In the genomic region with DNA sequence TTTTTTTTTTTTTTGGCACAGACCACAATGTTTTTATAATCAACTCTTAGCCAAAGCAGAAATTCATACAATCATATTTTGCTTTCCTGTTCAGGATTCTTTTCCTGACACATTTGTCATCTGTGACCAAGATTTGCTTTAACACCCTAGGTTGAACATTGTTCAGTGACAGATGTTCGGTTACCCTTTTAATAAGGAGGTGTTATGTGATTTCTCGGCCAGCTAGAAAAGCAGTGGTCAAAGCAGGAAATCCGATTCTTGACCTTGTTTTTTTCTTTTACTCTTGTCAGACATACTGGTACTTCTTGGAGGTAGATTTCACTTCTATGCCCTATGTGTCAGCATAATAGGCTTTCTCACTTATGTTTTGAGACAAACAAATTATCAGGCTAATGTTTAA, we compare ENCODE assay signal across 31 cellular contexts.
DNase-seq lines count a peak whose midpoint lies in the region; ATAC-seq, FAIRE-seq and TF ChIP-seq lines count a peak whose summit lies in the region.
"Had no signal": no experiment of that assay in that cellular context is flagged by ENCODE, and none has a peak within 500 bp of the region (broad histone marks: within the 10 kb centered on the region; RNA-seq: fewer than 3 reads in every experiment).

No MANE protein-coding gene starts in this region.

- H3K4me2 ChIP-seq in endothelial cell of umbilical vein (ENCODE audit: insufficient read depth, low read length) = peak overlapping the region; percentile 48
- H3K4me2 ChIP-seq: BLaER1 had no signal

- DNase-seq in LHCN-M2 (ENCODE audit: low read depth) (peak; percentile 50), endothelial cell of umbilical vein (ENCODE audit: low read depth, low spot score) (peak; percentile 73), osteocyte (ENCODE audit: extremely low spot score, unreplicated experiment) (no peak), GM19240 (ENCODE audit: insufficient read length, low spot score) (no peak), NCI-H1105 treated with DMSO at 0.1 percent for 48 hours (lab: John Stamatoyannopoulos, UW) (no peak)
- DNase-seq: activated CD4-positive, alpha-beta T cell treated with anti-CD3 and anti-CD28 coated beads for 4 hours; activated CD8-positive, alpha-beta memory T cell treated with anti-CD3 and anti-CD28 coated beads for 24 hours; activated T-cell treated with anti-CD3 and anti-CD28 coated beads for 4 hours; cortex of kidney; effector memory CD8-positive, alpha-beta T cell; foreskin fibroblast; heart left ventricle; Karpas-422; kidney; left ventricle myocardium superior; naive thymus-derived CD4-positive, alpha-beta T cell; NCI-H1694; NCI-H446 treated with DMSO at 0.1 percent for 48 hours; NCI-H82; nucleus accumbens; RPMI8226; T-helper 9 cell; transverse colon had no signal

- no peak for TF ChIP-seq POLR2A in endothelial cell of umbilical vein (IDR thresholded peaks at IDR 0.05; ENCODE audit: low read depth, low read length)

- no peak overlapping the region for H3K9ac ChIP-seq in endothelial cell of umbilical vein (replicated peaks; ENCODE audit: extremely low read depth, insufficient read depth, low read length)
- H3K9ac ChIP-seq: BLaER1 had no signal

- peak overlapping the region; percentile 65 for H3K27ac Mint-ChIP-seq in osteocyte (ENCODE audit: unreplicated experiment)
- H3K27ac Mint-ChIP-seq: activated naive CD4-positive, alpha-beta T cell treated with anti-CD3 and anti-CD28 coated beads, Interleukin-2, amount 50 U/mL, for 72 hours; effector memory CD8-positive, alpha-beta T cell; naive thymus-derived CD4-positive, alpha-beta T cell; stimulated activated memory B cell treated with anti-CD40 and anti-IgM and Interleukin-4, amounts not matched to agents 10 μg/mL and 1 μg/mL and 100 μg/mL, for 72 hours had no signal

- peaks cover 20% of the 10 kb centered on the region for H3K4me1 ChIP-seq in endothelial cell of umbilical vein (ENCODE audit: control insufficient read depth, extremely low read depth, insufficient read depth, low read length)
- H3K4me1 ChIP-seq: BLaER1, transverse colon had no signal

- H3K4me3 Mint-ChIP-seq in osteocyte (ENCODE audit: unreplicated experiment) = no peak overlapping the region
- H3K4me3 Mint-ChIP-seq: effector memory CD8-positive, alpha-beta T cell; naive thymus-derived CD4-positive, alpha-beta T cell; stimulated activated memory B cell treated with anti-CD40 and anti-IgM and Interleukin-4, amounts not matched to agents 10 μg/mL and 1 μg/mL and 100 μg/mL, for 72 hours had no signal

- no peaks in the 10 kb centered on the region for H4K20me1 ChIP-seq in endothelial cell of umbilical vein (replicated peaks; ENCODE audit: control insufficient read depth, extremely low read depth, insufficient read depth, low read length)
- H4K20me1 ChIP-seq: BLaER1 had no signal

- H3K4me1 Mint-ChIP-seq in osteocyte (ENCODE audit: unreplicated experiment) = peaks cover 31% of the 10 kb centered on the region
- H3K4me1 Mint-ChIP-seq: stimulated activated memory B cell treated with anti-CD40 and anti-IgM and Interleukin-4, amounts not matched to agents 10 μg/mL and 1 μg/mL and 100 μg/mL, for 72 hours had no signal

- H3K36me3 Mint-ChIP-seq in osteocyte (ENCODE audit: unreplicated experiment) = no peaks in the 10 kb centered on the region
- H3K36me3 Mint-ChIP-seq: naive thymus-derived CD4-positive, alpha-beta T cell; stimulated activated memory B cell treated with anti-CD40 and anti-IgM and Interleukin-4, amounts not matched to agents 10 μg/mL and 1 μg/mL and 100 μg/mL, for 72 hours had no signal

- H3K27me3 Mint-ChIP-seq in osteocyte (ENCODE audit: unreplicated experiment) = no peaks in the 10 kb centered on the region
- H3K27me3 Mint-ChIP-seq: effector memory CD8-positive, alpha-beta T cell; stimulated activated memory B cell treated with anti-CD40 and anti-IgM and Interleukin-4, amounts not matched to agents 10 μg/mL and 1 μg/mL and 100 μg/mL, for 72 hours had no signal

- H3K9me3 Mint-ChIP-seq in osteocyte (ENCODE audit: unreplicated experiment) = no peaks in the 10 kb centered on the region
- H3K9me3 Mint-ChIP-seq: stimulated activated memory B cell treated with anti-CD40 and anti-IgM and Interleukin-4, amounts not matched to agents 10 μg/mL and 1 μg/mL and 100 μg/mL, for 72 hours had no signal

- intact Hi-C loops in endothelial cell of umbilical vein (cut with micrococcal nuclease) = no loop called here

- ATAC-seq in GM19025 (IDR thresholded peaks at IDR 0.05; ENCODE audit: low read depth, unreplicated experiment) (peak; percentile 76), GM21619 (IDR thresholded peaks at IDR 0.05; ENCODE audit: unreplicated experiment) (no peak)
- ATAC-seq: activated naive CD4-positive, alpha-beta T cell treated with anti-CD3 and anti-CD28 coated beads, Interleukin-2, amount 50 U/mL, for 72 hours; effector memory CD8-positive, alpha-beta T cell; heart left ventricle; left ventricle myocardium superior; naive thymus-derived CD4-positive, alpha-beta T cell; stimulated activated memory B cell treated with anti-CD40 and anti-IgM and Interleukin-4, amounts not matched to agents 10 μg/mL and 1 μg/mL and 100 μg/mL, for 72 hours had no signal

- H3K36me3 ChIP-seq in endothelial cell of umbilical vein (ENCODE audit: control insufficient read depth in 2 of 2, extremely low read depth in 1 of 2, insufficient read depth in 2 of 2, low read length in 2 of 2) = no peaks in the 10 kb centered on the region
- H3K36me3 ChIP-seq: BLaER1, cardiac muscle cell, heart left ventricle, SJSA1, transverse colon had no signal

- peak overlapping the region; percentile 42 for H2AFZ ChIP-seq in endothelial cell of umbilical vein (ENCODE audit: low read depth, low read length)

- H3K9me1 ChIP-seq in endothelial cell of umbilical vein (replicated peaks; ENCODE audit: control insufficient read depth, extremely low read depth, insufficient read depth, low read length) = no peaks in the 10 kb centered on the region

- TF ChIP-seq CTCF in endothelial cell of umbilical vein (IDR thresholded peaks at IDR 0.05; ENCODE audit: extremely low read depth in 1 of 2, insufficient read depth in 1 of 2, low read depth in 1 of 2, low read length in 2 of 2) (no peak), osteocyte (IDR thresholded peaks at IDR 0.05) (no peak)

- no TSS peak for BruUV-seq in endothelial cell of umbilical vein (replicated peaks; lab: Mats Ljungman, UMichigan)

- POLR2A ChIA-PET in endothelial cell of umbilical vein (lab: Charles Lee) = no interaction called here

- no peak overlapping the region for H3K4me3 ChIP-seq in endothelial cell of umbilical vein (replicated peaks in 1 of 3; ENCODE audit: insufficient read depth in 1 of 3, low read depth in 1 of 3, low read length in 3 of 3)
- H3K4me3 ChIP-seq: BLaER1, cardiac muscle cell, heart left ventricle, SJSA1, transverse colon had no signal

- CTCF ChIA-PET in endothelial cell of umbilical vein (lab: Charles Lee) = interaction anchor here (1.3 to 3.2 kb wide), 5 partner anchors 15 to 643 kb away, joined by 4 to 11 read pairs (median 4); no protein-coding TSS in a partner anchor

- H3K27me3 ChIP-seq in endothelial cell of umbilical vein (ENCODE audit: control insufficient read depth in 2 of 2, insufficient read depth in 2 of 2, low read length in 2 of 2) = no peaks in the 10 kb centered on the region
- H3K27me3 ChIP-seq: BLaER1, cardiac muscle cell, heart left ventricle, SJSA1, transverse colon had no signal

- H3K9me3 ChIP-seq in endothelial cell of umbilical vein (replicated peaks; ENCODE audit: control insufficient read depth, insufficient read depth, low read length) = no peaks in the 10 kb centered on the region
- H3K9me3 ChIP-seq: BLaER1, SJSA1, transverse colon had no signal

- dilution Hi-C loops in endothelial cell of umbilical vein (cut with MboI; ENCODE audit: extremely low pct_ligation_motif_present, low sequenced_read_pairs) = no loop called here

- no peak overlapping the region for H3K27ac ChIP-seq in endothelial cell of umbilical vein (ENCODE audit: insufficient read depth, low read depth, low read length)
- H3K27ac ChIP-seq: BLaER1, cardiac muscle cell, heart left ventricle, SJSA1, transverse colon, VCaP had no signal

- peak; percentile 79 for FAIRE-seq in endothelial cell of umbilical vein (lab: Jason Lieb, UNC)
- FAIRE-seq: kidney had no signal

- H3K79me2 ChIP-seq in endothelial cell of umbilical vein (ENCODE audit: control insufficient read depth, insufficient read depth, low read length) = no peaks in the 10 kb centered on the region

TF ChIP-seq in endothelial cell of umbilical vein, 7 proteins besides CTCF, POLR2A, EP300 and RAD21:
- TF ChIP-seq GATA2 (IDR thresholded peaks at IDR 0.05; ENCODE audit: insufficient read depth, insufficient read length, low read depth, low read length) (no peak), JUN (IDR thresholded peaks at IDR 0.05; ENCODE audit: borderline replicate concordance, insufficient read depth, insufficient read length, low read depth) (no peak), MAX (IDR thresholded peaks at IDR 0.05; ENCODE audit: insufficient read depth, insufficient read length) (no peak), MYC (IDR thresholded peaks at IDR 0.05; ENCODE audit: low read depth, low read length) (no peak), EZH2 (IDR thresholded peaks at IDR 0.05; ENCODE audit: borderline replicate concordance, low read depth, low read length, severe bottlenecking) (no peak), POLR2AphosphoS5 (IDR thresholded peaks at IDR 0.05; ENCODE audit: insufficient read depth, low read depth, low read length) (no peak), FOS (IDR thresholded peaks at IDR 0.05; ENCODE audit: borderline replicate concordance, insufficient read depth, low read length) (no peak)
TF ChIP-seq in endothelial cell of umbilical vein: peak in this region for 0.

Comparison
In these comparisons a context has a peak if more than half of its experiments do, and no peak if none do; other contexts are left out.
1. DNase-seq: peak in LHCN-M2 (single experiment) and endothelial cell of umbilical vein (single experiment); none in osteocyte (single experiment), GM19240 (single experiment) and NCI-H1105 treated with DMSO at 0.1 percent for 48 hours (single experiment).